Comparison of ENCODE assay signal across 12 cellular contexts in genomic region chr4:56937262-56937661, GRCh38. TPM values are rescaled to one million over a fixed set of nuclear protein-coding genes. Genes with fewer than 3 reads are reported as not detected.
A peak's percentile ranks its signal among the peaks of the same experiment; 100 is the strongest.
DNase-seq lines count a peak whose midpoint lies in the region; ATAC-seq, FAIRE-seq and TF ChIP-seq lines count a peak whose summit lies in the region.
"Had no signal": no experiment of that assay in that cellular context is flagged by ENCODE, and none has a peak within 500 bp of the region (broad histone marks: within the 10 kb centered on the region; RNA-seq: fewer than 3 reads in every experiment).

No MANE protein-coding gene starts in this region.

- no peak for FAIRE-seq in GM12891 (lab: Jason Lieb, UNC)

- H3K36me3 ChIP-seq in fibroblast of lung (ENCODE audit: control insufficient read depth, insufficient read depth, low read length): no peaks in the 10 kb centered on the region
- H3K36me3 ChIP-seq in gastrocnemius medialis: no peaks in the 10 kb centered on the region
- H3K36me3 ChIP-seq: BE2C had no signal

- H4K20me1 ChIP-seq in fibroblast of lung (ENCODE audit: control insufficient read depth, extremely low read depth, insufficient read depth, low read length): no peaks in the 10 kb centered on the region

- H3K36me3 Mint-ChIP-seq in activated naive CD4-positive, alpha-beta T cell treated with anti-CD3 and anti-CD28 coated beads, Interleukin-2, amount 50 U/mL, for 72 hours: peaks cover 0 to 16% of the 10 kb centered on the region in 2 donors

- DNase-seq in activated naive CD4-positive, alpha-beta T cell treated with anti-CD3 and anti-CD28 coated beads, Interleukin-2, amount 50 U/mL, for 72 hours (ENCODE audit: low spot score in 2 of 2): no peak
- DNase-seq in activated naive CD4-positive, alpha-beta T cell treated with Interleukin-2 at 50 U/mL for 16 hours: no peak
- DNase-seq in SW 1271 (lab: John Stamatoyannopoulos, UW) (peak; percentile 55 to 77), fibroblast of lung (ENCODE audit: low read depth in 2 of 2) (peak; percentile 76 to 91), stromal cell of bone marrow (ENCODE audit: low read depth) (peak; percentile 43), gastrocnemius medialis (no peak), GM12891 (ENCODE audit: insufficient read length, low spot score) (no peak)
- DNase-seq in effector CD8-positive, alpha-beta T cell (lab: John Stamatoyannopoulos, UW): no peak
- DNase-seq: BE2C; OCI-M1; stimulated activated CD4-positive, alpha-beta T cell treated with anti-CD3 and anti-CD28 coated beads, Interleukin-4, amount 100 ng/mL, for 4 hours had no signal

- H3K9ac ChIP-seq in fibroblast of lung (ENCODE audit: insufficient read depth, low read length): no peak overlapping the region

- in situ Hi-C loops in gastrocnemius medialis (cut with MboI; ENCODE audit: low sequenced_read_pairs in 4 of 4): no loop called here

- no peak overlapping the region for H3K4me3 ChIP-seq in fibroblast of lung (replicated peaks in 1 of 4; ENCODE audit: control extremely low read depth in 1 of 4, insufficient read depth in 1 of 4, low read depth in 3 of 4, low read length in 4 of 4)
- no peak overlapping the region for H3K4me3 ChIP-seq in gastrocnemius medialis

- H3K4me1 ChIP-seq in fibroblast of lung (ENCODE audit: control insufficient read depth, extremely low read depth, insufficient read depth, low read length) (peaks cover 6% of the 10 kb centered on the region), gastrocnemius medialis (no peaks in the 10 kb centered on the region)
- H3K4me1 ChIP-seq: BE2C had no signal

- TF ChIP-seq CTCF in fibroblast of lung (conservative IDR thresholded peaks at IDR 0.05 in 1 of 2, IDR thresholded peaks at IDR 0.05 in 1 of 2; ENCODE audit: low read depth in 1 of 2, low read length in 2 of 2) (no peak), gastrocnemius medialis (IDR thresholded peaks at IDR 0.05 in 4 of 5, conservative IDR thresholded peaks at IDR 0.05 in 1 of 5) (no peak)

- H3K27me3 ChIP-seq in fibroblast of lung (ENCODE audit: control insufficient read depth, insufficient read depth, low read length) (no peaks in the 10 kb centered on the region), gastrocnemius medialis (no peaks in the 10 kb centered on the region)

- TF ChIP-seq POLR2A in gastrocnemius medialis (IDR thresholded peaks at IDR 0.05) (no peak), GM12891 (IDR thresholded peaks at IDR 0.05; ENCODE audit: low read depth, low read length) (no peak)

- H3K27ac ChIP-seq in fibroblast of lung (ENCODE audit: insufficient read depth, low read length) (peak overlapping the region; percentile 61), gastrocnemius medialis (no peak overlapping the region)

- no peaks in the 10 kb centered on the region for H3K9me3 Mint-ChIP-seq in activated naive CD4-positive, alpha-beta T cell treated with anti-CD3 and anti-CD28 coated beads, Interleukin-2, amount 50 U/mL, for 72 hours
- H3K9me3 Mint-ChIP-seq: activated naive CD4-positive, alpha-beta T cell treated with anti-CD3 and anti-CD28 coated beads, Interleukin-2, amount 50 U/mL, for 24 hours had no signal

- H3K27ac Mint-ChIP-seq in activated naive CD4-positive, alpha-beta T cell treated with anti-CD3 and anti-CD28 coated beads, Interleukin-2, amount 50 U/mL, for 72 hours: peak overlapping the region; percentile 7 to 63
- H3K27ac Mint-ChIP-seq: activated naive CD4-positive, alpha-beta T cell treated with anti-CD3 and anti-CD28 coated beads, Interleukin-2, amount 50 U/mL, for 24 hours had no signal

- H2AFZ ChIP-seq in fibroblast of lung (ENCODE audit: low read length): no peak overlapping the region

- H3K79me2 ChIP-seq in fibroblast of lung (ENCODE audit: control insufficient read depth, insufficient read depth, low read length): no peaks in the 10 kb centered on the region

- ATAC-seq in activated naive CD4-positive, alpha-beta T cell treated with anti-CD3 and anti-CD28 coated beads, Interleukin-2, amount 50 U/mL, for 72 hours: peak in 1 of 2 donors; percentile 39
- ATAC-seq in gastrocnemius medialis: no peak

- peak overlapping the region; percentile 32 for H3K4me2 ChIP-seq in fibroblast of lung (ENCODE audit: extremely low read depth, insufficient read depth, low read length)

- intact Hi-C loops in gastrocnemius medialis (cut with DNase I; ENCODE audit: low total_unique reads): no loop called here

- H3K9me3 ChIP-seq in fibroblast of lung (ENCODE audit: control insufficient read depth, insufficient read depth, low read depth, low read length) (no peaks in the 10 kb centered on the region), gastrocnemius medialis (no peaks in the 10 kb centered on the region)
- H3K9me3 ChIP-seq: BE2C had no signal

TF ChIP-seq in GM12891, 5 proteins besides CTCF, POLR2A, EP300 and RAD21:
- TF ChIP-seq POU2F2 (IDR thresholded peaks at IDR 0.05; ENCODE audit: low read depth, low read length): no peak
- TF ChIP-seq PAX5 (IDR thresholded peaks at IDR 0.05; ENCODE audit: insufficient read depth, low read length, severe bottlenecking): no peak
- no peak for TF ChIP-seq TAF1 (IDR thresholded peaks at IDR 0.05; ENCODE audit: low read depth, low read length)
- no peak for TF ChIP-seq POLR2AphosphoS5 (IDR thresholded peaks at IDR 0.05; ENCODE audit: low read depth, low read length)
- TF ChIP-seq SPI1 (IDR thresholded peaks at IDR 0.05; ENCODE audit: low read depth, low read length): no peak

RNA-seq across cellular contexts. Expression of gene REST, which starts 29.6 kb away (rescaled TPM):
- total RNA-seq in activated naive CD4-positive, alpha-beta T cell treated with anti-CD3 and anti-CD28 coated beads, Interleukin-2, amount 50 U/mL, for 72 hours: 10 to 100 TPM; 39.3 to 43.5 TPM
- total RNA-seq in fibroblast of lung (25.2 and 33.0 TPM in 2 replicates), gastrocnemius medialis (10 to 100 TPM; 17.9 to 22.6 (median 20.0) TPM)
- 29.3 and 30.5 TPM in 2 replicates for polyA plus RNA-seq in fibroblast of lung
- 9.7 and 12.6 TPM in 2 replicates for polyA plus RNA-seq in fibroblast of lung (2012)
- polyA minus RNA-seq in fibroblast of lung (ENCODE audit: low replicate concordance): 9.3 and 20.4 TPM in 2 replicates
- 5.3 TPM for polyA plus RNA-seq in GM12891 (2012; ENCODE audit: low read depth, missing spikeins)

RNA-seq across cellular contexts. Expression of gene NOA1, which starts 40.1 kb away (rescaled TPM):
- total RNA-seq in activated naive CD4-positive, alpha-beta T cell treated with anti-CD3 and anti-CD28 coated beads, Interleukin-2, amount 50 U/mL, for 72 hours: 10 to 100 TPM; 31.4 to 31.8 TPM
- total RNA-seq in fibroblast of lung: 15.0 and 17.7 TPM in 2 replicates
- 10.0 and 12.1 TPM in 2 replicates for polyA plus RNA-seq in fibroblast of lung
- polyA plus RNA-seq in fibroblast of lung (2012): 9.0 and 9.7 TPM in 2 replicates
- 4.6 and 5.9 TPM in 2 replicates for polyA minus RNA-seq in fibroblast of lung (ENCODE audit: low replicate concordance)
- total RNA-seq in gastrocnemius medialis: 10 to 100 TPM; 20.3 to 34.5 (median 23.2) TPM
- 18.4 TPM for polyA plus RNA-seq in GM12891 (2012; ENCODE audit: low read depth, missing spikeins)

RNA-seq across cellular contexts. Expression of gene POLR2B, which starts 41.4 kb away (rescaled TPM):
- total RNA-seq in activated naive CD4-positive, alpha-beta T cell treated with anti-CD3 and anti-CD28 coated beads, Interleukin-2, amount 50 U/mL, for 72 hours: 100 to 1,000 TPM; 133 to 142 TPM
- total RNA-seq in fibroblast of lung (105 and 109 TPM in 2 replicates), gastrocnemius medialis (10 to 100 TPM; 67.1 to 90.7 (median 84.1) TPM)
- 103 and 104 TPM in 2 replicates for polyA plus RNA-seq in fibroblast of lung
- 64.9 and 81.0 TPM in 2 replicates for polyA plus RNA-seq in fibroblast of lung (2012)
- polyA minus RNA-seq in fibroblast of lung (ENCODE audit: low replicate concordance): 20.5 and 21.6 TPM in 2 replicates
- polyA plus RNA-seq in GM12891 (2012; ENCODE audit: low read depth, missing spikeins): 67.6 TPM

Comparison
In these comparisons a context has a peak if more than half of its experiments do, and no peak if none do; other contexts are left out.
1. DNase-seq: peak in SW 1271 (2 of 2), fibroblast of lung (2 of 2) and stromal cell of bone marrow (single experiment); none in activated naive CD4-positive, alpha-beta T cell treated with anti-CD3 and anti-CD28 coated beads, Interleukin-2, amount 50 U/mL, for 72 hours (0 of 2), activated naive CD4-positive, alpha-beta T cell treated with Interleukin-2 at 50 U/mL for 16 hours (single experiment), gastrocnemius medialis (0 of 2), GM12891 (single experiment) and effector CD8-positive, alpha-beta T cell (single experiment).